1 cellular context compared by ENCODE assay signal in the genomic region with DNA sequence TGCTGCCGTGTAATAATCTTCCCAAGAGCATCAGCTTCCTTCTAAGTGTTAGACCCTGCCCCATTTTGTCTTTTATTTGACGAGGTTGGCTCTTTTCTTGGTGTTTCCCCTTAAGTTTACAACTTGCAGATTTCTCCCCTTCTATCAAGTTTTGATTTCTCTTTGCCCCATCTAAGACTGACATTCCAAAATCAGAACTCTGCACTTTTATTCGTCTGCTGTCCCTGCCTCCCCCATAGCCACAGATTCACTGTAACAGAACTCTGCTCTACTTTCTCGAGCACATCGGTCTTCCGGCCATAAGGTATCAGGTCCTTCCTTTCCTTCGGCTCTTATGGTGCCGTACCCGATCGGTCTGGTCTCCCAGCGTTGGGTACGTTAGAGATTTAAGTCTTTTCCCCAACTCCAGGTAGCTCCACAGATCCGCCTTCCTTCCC.
TF ChIP-seq lines count a peak whose summit lies in the region.

No MANE protein-coding gene starts in this region.

TF ChIP-seq in GM23338, 12 proteins besides CTCF, POLR2A, EP300 and RAD21 (continued from another document):
- TF ChIP-seq, protein P1, sequence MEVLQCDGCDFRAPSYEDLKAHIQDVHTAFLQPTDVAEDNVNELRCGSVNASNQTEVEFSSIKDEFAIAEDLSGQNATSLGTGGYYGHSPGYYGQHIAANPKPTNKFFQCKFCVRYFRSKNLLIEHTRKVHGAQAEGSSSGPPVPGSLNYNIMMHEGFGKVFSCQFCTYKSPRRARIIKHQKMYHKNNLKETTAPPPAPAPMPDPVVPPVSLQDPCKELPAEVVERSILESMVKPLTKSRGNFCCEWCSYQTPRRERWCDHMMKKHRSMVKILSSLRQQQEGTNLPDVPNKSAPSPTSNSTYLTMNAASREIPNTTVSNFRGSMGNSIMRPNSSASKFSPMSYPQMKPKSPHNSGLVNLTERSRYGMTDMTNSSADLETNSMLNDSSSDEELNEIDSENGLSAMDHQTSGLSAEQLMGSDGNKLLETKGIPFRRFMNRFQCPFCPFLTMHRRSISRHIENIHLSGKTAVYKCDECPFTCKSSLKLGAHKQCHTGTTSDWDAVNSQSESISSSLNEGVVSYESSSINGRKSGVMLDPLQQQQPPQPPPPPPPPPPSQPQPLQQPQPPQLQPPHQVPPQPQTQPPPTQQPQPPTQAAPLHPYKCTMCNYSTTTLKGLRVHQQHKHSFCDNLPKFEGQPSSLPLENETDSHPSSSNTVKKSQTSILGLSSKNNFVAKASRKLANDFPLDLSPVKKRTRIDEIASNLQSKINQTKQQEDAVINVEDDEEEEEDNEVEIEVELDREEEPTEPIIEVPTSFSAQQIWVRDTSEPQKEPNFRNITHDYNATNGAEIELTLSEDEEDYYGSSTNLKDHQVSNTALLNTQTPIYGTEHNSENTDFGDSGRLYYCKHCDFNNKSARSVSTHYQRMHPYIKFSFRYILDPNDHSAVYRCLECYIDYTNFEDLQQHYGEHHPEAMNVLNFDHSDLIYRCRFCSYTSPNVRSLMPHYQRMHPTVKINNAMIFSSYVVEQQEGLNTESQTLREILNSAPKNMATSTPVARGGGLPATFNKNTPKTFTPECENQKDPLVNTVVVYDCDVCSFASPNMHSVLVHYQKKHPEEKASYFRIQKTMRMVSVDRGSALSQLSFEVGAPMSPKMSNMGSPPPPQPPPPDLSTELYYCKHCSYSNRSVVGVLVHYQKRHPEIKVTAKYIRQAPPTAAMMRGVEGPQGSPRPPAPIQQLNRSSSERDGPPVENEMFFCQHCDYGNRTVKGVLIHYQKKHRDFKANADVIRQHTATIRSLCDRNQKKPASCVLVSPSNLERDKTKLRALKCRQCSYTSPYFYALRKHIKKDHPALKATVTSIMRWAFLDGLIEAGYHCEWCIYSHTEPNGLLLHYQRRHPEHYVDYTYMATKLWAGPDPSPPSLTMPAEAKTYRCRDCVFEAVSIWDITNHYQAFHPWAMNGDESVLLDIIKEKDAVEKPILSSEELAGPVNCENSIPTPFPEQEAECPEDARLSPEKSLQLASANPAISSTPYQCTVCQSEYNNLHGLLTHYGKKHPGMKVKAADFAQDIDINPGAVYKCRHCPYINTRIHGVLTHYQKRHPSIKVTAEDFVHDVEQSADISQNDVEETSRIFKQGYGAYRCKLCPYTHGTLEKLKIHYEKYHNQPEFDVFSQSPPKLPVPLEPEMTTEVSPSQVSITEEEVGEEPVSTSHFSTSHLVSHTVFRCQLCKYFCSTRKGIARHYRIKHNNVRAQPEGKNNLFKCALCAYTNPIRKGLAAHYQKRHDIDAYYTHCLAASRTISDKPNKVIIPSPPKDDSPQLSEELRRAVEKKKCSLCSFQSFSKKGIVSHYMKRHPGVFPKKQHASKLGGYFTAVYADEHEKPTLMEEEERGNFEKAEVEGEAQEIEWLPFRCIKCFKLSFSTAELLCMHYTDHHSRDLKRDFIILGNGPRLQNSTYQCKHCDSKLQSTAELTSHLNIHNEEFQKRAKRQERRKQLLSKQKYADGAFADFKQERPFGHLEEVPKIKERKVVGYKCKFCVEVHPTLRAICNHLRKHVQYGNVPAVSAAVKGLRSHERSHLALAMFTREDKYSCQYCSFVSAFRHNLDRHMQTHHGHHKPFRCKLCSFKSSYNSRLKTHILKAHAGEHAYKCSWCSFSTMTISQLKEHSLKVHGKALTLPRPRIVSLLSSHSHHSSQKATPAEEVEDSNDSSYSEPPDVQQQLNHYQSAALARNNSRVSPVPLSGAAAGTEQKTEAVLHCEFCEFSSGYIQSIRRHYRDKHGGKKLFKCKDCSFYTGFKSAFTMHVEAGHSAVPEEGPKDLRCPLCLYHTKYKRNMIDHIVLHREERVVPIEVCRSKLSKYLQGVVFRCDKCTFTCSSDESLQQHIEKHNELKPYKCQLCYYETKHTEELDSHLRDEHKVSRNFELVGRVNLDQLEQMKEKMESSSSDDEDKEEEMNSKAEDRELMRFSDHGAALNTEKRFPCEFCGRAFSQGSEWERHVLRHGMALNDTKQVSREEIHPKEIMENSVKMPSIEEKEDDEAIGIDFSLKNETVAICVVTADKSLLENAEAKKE (CRISPR knock-in tag; IDR thresholded peaks at IDR 0.05), result no peak
- TF ChIP-seq JUNB (IDR thresholded peaks at IDR 0.05; ENCODE audit: unreplicated experiment) (no peak), STAT1 (IDR thresholded peaks at IDR 0.05; ENCODE audit: unreplicated experiment) (no peak), EZH2phosphoT487 (IDR thresholded peaks at IDR 0.05; ENCODE audit: unreplicated experiment) (no peak), NANOG (IDR thresholded peaks at IDR 0.05; ENCODE audit: borderline replicate concordance) (no peak), ZNF331 (CRISPR knock-in tag; IDR thresholded peaks at IDR 0.05; ENCODE audit: low read depth) (no peak), EZH2 (IDR thresholded peaks at IDR 0.05; ENCODE audit: low read depth, unreplicated experiment) (no peak), ZNF114 (CRISPR knock-in tag; IDR thresholded peaks at IDR 0.05) (no peak)
- TF ChIP-seq, protein P2, sequence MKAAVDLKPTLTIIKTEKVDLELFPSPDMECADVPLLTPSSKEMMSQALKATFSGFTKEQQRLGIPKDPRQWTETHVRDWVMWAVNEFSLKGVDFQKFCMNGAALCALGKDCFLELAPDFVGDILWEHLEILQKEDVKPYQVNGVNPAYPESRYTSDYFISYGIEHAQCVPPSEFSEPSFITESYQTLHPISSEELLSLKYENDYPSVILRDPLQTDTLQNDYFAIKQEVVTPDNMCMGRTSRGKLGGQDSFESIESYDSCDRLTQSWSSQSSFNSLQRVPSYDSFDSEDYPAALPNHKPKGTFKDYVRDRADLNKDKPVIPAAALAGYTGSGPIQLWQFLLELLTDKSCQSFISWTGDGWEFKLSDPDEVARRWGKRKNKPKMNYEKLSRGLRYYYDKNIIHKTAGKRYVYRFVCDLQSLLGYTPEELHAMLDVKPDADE (IDR thresholded peaks at IDR 0.05), result no peak
